3 cellular contexts compared by ENCODE assay signal in the genomic region with DNA sequence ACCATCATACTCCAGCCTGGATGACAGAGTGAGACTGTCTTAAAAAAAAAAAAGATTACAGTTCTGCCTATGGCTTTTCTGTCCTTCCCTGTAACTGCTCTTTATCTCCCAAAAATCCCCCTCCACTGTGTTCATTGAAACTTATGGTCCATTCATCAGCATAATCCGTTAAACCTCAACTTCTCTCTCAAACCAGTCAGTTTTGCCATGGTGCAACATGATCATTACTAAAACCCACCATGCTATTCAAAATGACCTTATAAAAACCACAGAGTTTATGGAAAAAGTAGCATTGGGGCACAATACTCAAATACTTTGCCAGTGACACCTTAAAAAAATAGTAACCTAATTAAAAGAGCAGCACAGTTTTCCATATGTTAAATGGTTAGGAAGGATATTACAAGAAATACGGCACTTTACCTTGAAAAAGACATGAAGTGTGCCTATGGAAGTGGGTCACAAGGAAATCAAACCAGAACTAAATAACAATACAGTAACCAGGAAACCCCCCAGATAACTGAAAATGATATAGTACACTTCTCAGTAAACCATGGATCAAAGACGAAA.
TF ChIP-seq lines count a peak whose summit lies in the region.

No MANE protein-coding gene starts in this region.

TF ChIP-seq in SK-N-SH, 30 proteins besides CTCF, POLR2A, EP300 and RAD21:
- no peak for TF ChIP-seq YY1 (IDR thresholded peaks at IDR 0.05; ENCODE audit: low read depth)
- TF ChIP-seq SMC3 (IDR thresholded peaks at IDR 0.05; ENCODE audit: low read depth, low read length): no peak
- no peak for TF ChIP-seq FOXM1 (IDR thresholded peaks at IDR 0.05; ENCODE audit: low read depth)
- TF ChIP-seq NRF1 (IDR thresholded peaks at IDR 0.05; ENCODE audit: low read depth, low read length): no peak
- no peak for TF ChIP-seq RXRA (IDR thresholded peaks at IDR 0.05; ENCODE audit: borderline replicate concordance, low read depth)
- no peak for TF ChIP-seq CHD2 (IDR thresholded peaks at IDR 0.05; ENCODE audit: low read length, partially characterized antibody)
- no peak for TF ChIP-seq EZH2phosphoT487 (IDR thresholded peaks at IDR 0.05; ENCODE audit: borderline replicate concordance, low read depth)
- TF ChIP-seq, protein P1, sequence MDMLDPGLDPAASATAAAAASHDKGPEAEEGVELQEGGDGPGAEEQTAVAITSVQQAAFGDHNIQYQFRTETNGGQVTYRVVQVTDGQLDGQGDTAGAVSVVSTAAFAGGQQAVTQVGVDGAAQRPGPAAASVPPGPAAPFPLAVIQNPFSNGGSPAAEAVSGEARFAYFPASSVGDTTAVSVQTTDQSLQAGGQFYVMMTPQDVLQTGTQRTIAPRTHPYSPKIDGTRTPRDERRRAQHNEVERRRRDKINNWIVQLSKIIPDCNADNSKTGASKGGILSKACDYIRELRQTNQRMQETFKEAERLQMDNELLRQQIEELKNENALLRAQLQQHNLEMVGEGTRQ (IDR thresholded peaks at IDR 0.05; ENCODE audit: borderline replicate concordance, low read depth, low read length): no peak
- no peak for TF ChIP-seq GATA2 (CRISPR knock-in tag; IDR thresholded peaks at IDR 0.05)
- no peak for TF ChIP-seq MEF2A (IDR thresholded peaks at IDR 0.05; ENCODE audit: borderline replicate concordance, low read depth)
- TF ChIP-seq USF1 (IDR thresholded peaks at IDR 0.05; ENCODE audit: borderline replicate concordance, low read depth): no peak
- TF ChIP-seq TAF1 (IDR thresholded peaks at IDR 0.05; ENCODE audit: borderline replicate concordance, low read depth, low read length): no peak
- TF ChIP-seq FOXJ3 (CRISPR knock-in tag; IDR thresholded peaks at IDR 0.05): no peak

TF ChIP-seq in SK-N-SH treated with all-trans-retinoic acid at 6 μM for 48 hours, 23 proteins besides CTCF, POLR2A, EP300 and RAD21:
- no peak for TF ChIP-seq ARNTL (CRISPR knock-in tag; IDR thresholded peaks at IDR 0.05; ENCODE audit: borderline replicate concordance, low read depth)
- no peak for TF ChIP-seq ESRRG (CRISPR knock-in tag; IDR thresholded peaks at IDR 0.05)
- no peak for TF ChIP-seq ZNF70 (CRISPR knock-in tag; IDR thresholded peaks at IDR 0.05)
- no peak for TF ChIP-seq CSRNP3 (CRISPR knock-in tag; IDR thresholded peaks at IDR 0.05)
- no peak for TF ChIP-seq CSDC2 (CRISPR knock-in tag; IDR thresholded peaks at IDR 0.05)
- no peak for TF ChIP-seq RARB (CRISPR knock-in tag; IDR thresholded peaks at IDR 0.05)
- no peak for TF ChIP-seq ZNF8 (CRISPR knock-in tag; IDR thresholded peaks at IDR 0.05)
- TF ChIP-seq ZNF565 (CRISPR knock-in tag; conservative IDR thresholded peaks at IDR 0.05; ENCODE audit: low read depth): no peak
- TF ChIP-seq, protein P2, sequence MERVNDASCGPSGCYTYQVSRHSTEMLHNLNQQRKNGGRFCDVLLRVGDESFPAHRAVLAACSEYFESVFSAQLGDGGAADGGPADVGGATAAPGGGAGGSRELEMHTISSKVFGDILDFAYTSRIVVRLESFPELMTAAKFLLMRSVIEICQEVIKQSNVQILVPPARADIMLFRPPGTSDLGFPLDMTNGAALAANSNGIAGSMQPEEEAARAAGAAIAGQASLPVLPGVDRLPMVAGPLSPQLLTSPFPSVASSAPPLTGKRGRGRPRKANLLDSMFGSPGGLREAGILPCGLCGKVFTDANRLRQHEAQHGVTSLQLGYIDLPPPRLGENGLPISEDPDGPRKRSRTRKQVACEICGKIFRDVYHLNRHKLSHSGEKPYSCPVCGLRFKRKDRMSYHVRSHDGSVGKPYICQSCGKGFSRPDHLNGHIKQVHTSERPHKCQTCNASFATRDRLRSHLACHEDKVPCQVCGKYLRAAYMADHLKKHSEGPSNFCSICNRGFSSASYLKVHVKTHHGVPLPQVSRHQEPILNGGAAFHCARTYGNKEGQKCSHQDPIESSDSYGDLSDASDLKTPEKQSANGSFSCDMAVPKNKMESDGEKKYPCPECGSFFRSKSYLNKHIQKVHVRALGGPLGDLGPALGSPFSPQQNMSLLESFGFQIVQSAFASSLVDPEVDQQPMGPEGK (CRISPR knock-in tag; IDR thresholded peaks at IDR 0.05; ENCODE audit: borderline replicate concordance): no peak
- TF ChIP-seq TOX (CRISPR knock-in tag; IDR thresholded peaks at IDR 0.05; ENCODE audit: borderline replicate concordance): no peak

TF ChIP-seq in IMR-90, 13 proteins besides CTCF, POLR2A, EP300 and RAD21:
- TF ChIP-seq MXI1 (IDR thresholded peaks at IDR 0.05; ENCODE audit: borderline replicate concordance, low read depth, low read length) (no peak), RCOR1 (IDR thresholded peaks at IDR 0.05; ENCODE audit: insufficient replicate concordance, low read length) (no peak), RFX5 (IDR thresholded peaks at IDR 0.05; ENCODE audit: low read depth, low read length) (no peak), NFE2L2 (IDR thresholded peaks at IDR 0.05; ENCODE audit: low read depth, low read length) (no peak), FOS (IDR thresholded peaks at IDR 0.05; ENCODE audit: low read depth, low read length) (no peak), SMC3 (IDR thresholded peaks at IDR 0.05; ENCODE audit: low read depth, low read length) (no peak), CHD1 (IDR thresholded peaks at IDR 0.05; ENCODE audit: low read depth, low read length) (no peak), CEBPB (IDR thresholded peaks at IDR 0.05; ENCODE audit: low read depth, low read length) (no peak), BHLHE40 (IDR thresholded peaks at IDR 0.05; ENCODE audit: low read depth, low read length) (no peak), MAFK (IDR thresholded peaks at IDR 0.05; ENCODE audit: low read depth, low read length) (no peak), MAZ (IDR thresholded peaks at IDR 0.05; ENCODE audit: borderline replicate concordance, low read depth, low read length) (no peak), ELK1 (IDR thresholded peaks at IDR 0.05; ENCODE audit: borderline replicate concordance, low read depth, low read length) (no peak)
- TF ChIP-seq, protein P1 (IDR thresholded peaks at IDR 0.05; ENCODE audit: low read depth, low read length): no peak
